In genomic region chr3:53161345-53161819, GRCh38 we compare ENCODE assay signal across 8 cellular contexts. TPM values are rescaled to one million over a fixed set of nuclear protein-coding genes. Genes with fewer than 3 reads are reported as not detected.
DNase-seq lines count a peak whose midpoint lies in the region; ATAC-seq, FAIRE-seq and TF ChIP-seq lines count a peak whose summit lies in the region.

No MANE protein-coding gene starts in this region.

- no peak for TF ChIP-seq EP300 in H1 (IDR thresholded peaks at IDR 0.05; ENCODE audit: borderline replicate concordance in 1 of 2, low read depth in 2 of 2, low read length in 2 of 2)

- H3K36me3 ChIP-seq in SJCRH30 (no peaks in the 10 kb centered on the region), H1 (ENCODE audit: control insufficient read depth in 2 of 4, insufficient read depth in 4 of 4, low read length in 3 of 4) (no peaks in the 10 kb centered on the region)

- peak; percentile 11 for ATAC-seq in HG02759 (IDR thresholded peaks at IDR 0.05; ENCODE audit: unreplicated experiment)

- H3K27ac ChIP-seq in SJCRH30, result no peak overlapping the region
- H3K27ac ChIP-seq in H1 (ENCODE audit: low read depth, low read length), result no peak overlapping the region

- H3K4ac ChIP-seq in H1 (replicated peaks; ENCODE audit: insufficient read length, low read depth, low read length), result no peak overlapping the region

- H4K91ac ChIP-seq in H1 (replicated peaks; ENCODE audit: insufficient read length, low read length), result no peak overlapping the region

- no peak overlapping the region for H3K56ac ChIP-seq in H1 (replicated peaks; ENCODE audit: insufficient read length, low read depth, low read length)

- H3K27me3 ChIP-seq in SJCRH30, result no peaks in the 10 kb centered on the region
- peaks cover 0 to 12% (median 6%) of the 10 kb centered on the region in 4 experiments; a peak in 3 of 7 replicates for H3K27me3 ChIP-seq in H1 (replicated peaks in 1 of 4; ENCODE audit: control insufficient read depth in 3 of 4, extremely low read depth in 1 of 4, insufficient read depth in 3 of 4, low read length in 3 of 4)

- DNase-seq in NCI-H1417 (lab: John Stamatoyannopoulos, UW) (peak in 2 of 3 experiments; percentile 31 to 48), NCI-H1417 treated with DMSO at 0.1 percent for 48 hours (lab: John Stamatoyannopoulos, UW) (no peak), SJCRH30 (peak in 1 of 2 experiments; percentile 32), H1 (ENCODE audit: low read depth in 1 of 2, low spot score in 2 of 2) (no peak), nephron progenitor cell (no peak), NCI-H1694 treated with DMSO at 0.1 percent for 48 hours (lab: John Stamatoyannopoulos, UW) (no peak), NCI-H510A treated with DMSO at 0.1 percent for 48 hours (lab: John Stamatoyannopoulos, UW) (no peak)

- peaks cover 14% of the 10 kb centered on the region for H3K23me2 ChIP-seq in H1 (ENCODE audit: low read depth, low read length)

- no peak overlapping the region for H3K14ac ChIP-seq in H1 (ENCODE audit: insufficient read length)

- 0 out of 2 replicates have a peak overlapping the region, but pooled peaks have one; percentile 54 for H2AFZ ChIP-seq in H1 (ENCODE audit: low read length)

- no peak overlapping the region for H2BK12ac ChIP-seq in H1 (ENCODE audit: low read depth, low read length)

- H4K8ac ChIP-seq in H1 (ENCODE audit: extremely low read depth, insufficient read depth, low read length), result no peak overlapping the region

- peaks cover 17% of the 10 kb centered on the region for H3K79me1 ChIP-seq in H1 (ENCODE audit: low read depth, low read length)

- no peak overlapping the region for H2BK120ac ChIP-seq in H1 (replicated peaks; ENCODE audit: low read depth, low read length)

- peaks cover 3 to 10% of the 10 kb centered on the region in 2 experiments for H4K20me1 ChIP-seq in H1 (replicated peaks in 1 of 2; ENCODE audit: control insufficient read depth in 1 of 2, insufficient read depth in 2 of 2, low read length in 2 of 2)

- CTCF ChIA-PET in H1 (lab: Charles Lee; ENCODE audit: partially characterized antibody), result interaction anchor here (0.7 to 4.0 kb wide), 8 partner anchors 12 to 59 kb away, joined by 3 to 30 read pairs (median 6); partner anchors contain the start of gene RFT1

- H3K4me3 Mint-ChIP-seq in nephron progenitor cell, result peak overlapping the region; percentile 84

- peaks cover 15% of the 10 kb centered on the region for H3K27me3 Mint-ChIP-seq in nephron progenitor cell (ENCODE audit: low read depth, poor library complexity)

- no peaks in the 10 kb centered on the region for H3K9me3 Mint-ChIP-seq in nephron progenitor cell

- TF ChIP-seq POLR2A in H1 (IDR thresholded peaks at IDR 0.05; ENCODE audit: control extremely low read depth in 1 of 2, low read depth in 2 of 2, low read length in 2 of 2), result no peak

- no peaks in the 10 kb centered on the region for H3K9me3 ChIP-seq in SJCRH30 (replicated peaks)
- no peaks in the 10 kb centered on the region for H3K9me3 ChIP-seq in H1 (ENCODE audit: insufficient read depth in 2 of 2, low read depth in 1 of 2, low read length in 1 of 2)

- H2BK15ac ChIP-seq in H1 (ENCODE audit: low read length), result 0 out of 2 replicates have a peak overlapping the region, but pooled peaks have one; percentile 72

- H3K18ac ChIP-seq in H1 (ENCODE audit: extremely low read depth, low read length), result peak overlapping the region; percentile 71

- no peak overlapping the region for H2AK5ac ChIP-seq in H1 (ENCODE audit: low read depth, low read length)

- H3K27ac Mint-ChIP-seq in nephron progenitor cell, result no peak overlapping the region

- no peak for TF ChIP-seq CTCF in H1 (IDR thresholded peaks at IDR 0.05; ENCODE audit: control extremely low read depth in 1 of 3, insufficient read depth in 1 of 3, low read depth in 1 of 3, low read length in 3 of 3)
- no peak for TF ChIP-seq CTCF in nephron progenitor cell (IDR thresholded peaks at IDR 0.05)

- FAIRE-seq in H1 (lab: Jason Lieb, UNC), result no peak

- no peak overlapping the region for H4K5ac ChIP-seq in H1 (ENCODE audit: insufficient read length, low read depth, low read length)

- no peak overlapping the region for H3K23ac ChIP-seq in H1 (ENCODE audit: insufficient read length)

- no peak for TF ChIP-seq RAD21 in H1 (IDR thresholded peaks at IDR 0.05 in 1 of 2, conservative IDR thresholded peaks at IDR 0.05 in 1 of 2; ENCODE audit: low read depth in 2 of 2, low read length in 2 of 2)

- no peak overlapping the region for H2BK20ac ChIP-seq in H1 (ENCODE audit: low read length)

- peaks cover 61% of the 10 kb centered on the region for H3K4me1 Mint-ChIP-seq in nephron progenitor cell

- H2BK5ac ChIP-seq in H1 (ENCODE audit: low read depth, low read length), result no peak overlapping the region

- POLR2A ChIA-PET in H1 (lab: Charles Lee; ENCODE audit: partially characterized antibody), result interaction anchor here (1.3 to 7.4 kb wide), 2 partner anchors 9 to 27 kb away, joined by 3 to 56 read pairs; no protein-coding TSS in a partner anchor

- H3K4me1 ChIP-seq in SJCRH30, result peaks cover 8% of the 10 kb centered on the region
- peaks cover 3 to 35% (median 19%) of the 10 kb centered on the region in 4 experiments for H3K4me1 ChIP-seq in H1 (replicated peaks in 1 of 4; ENCODE audit: control insufficient read depth in 3 of 4, insufficient read depth in 4 of 4, low read length in 3 of 4)

- WGBS in H1 (ENCODE audit: extremely low coverage in 1 of 2, insufficient coverage in 1 of 2, insufficient read length in 1 of 2, insufficient replicate concordance in 2 of 2, low coverage in 1 of 2, low lambda C conversion rate in 2 of 2, missing lambda C conversion rate in 1 of 2), 2 experiments, result 0% methylated on average over 10 of the region's 60 CpGs; no CpG with 5 or more reads in 1 of the 2 experiments

- H3K4me3 ChIP-seq in SJCRH30 (peak overlapping the region; percentile 80), H1 (ENCODE audit: extremely low read depth in 1 of 4, insufficient read depth in 2 of 4, low read depth in 3 of 4, low read length in 4 of 4) (peak overlapping the region; percentile 85 to 94 (median 92))

- H3K9ac ChIP-seq in H1 (replicated peaks in 1 of 4; ENCODE audit: extremely low read depth in 1 of 4, low read depth in 3 of 4, low read length in 3 of 4), result peak overlapping the region in 2 of 4 experiments; percentile 45 to 67; a peak in 4 of 7 replicates

- H3K36me3 Mint-ChIP-seq in nephron progenitor cell (ENCODE audit: low read depth), result no peaks in the 10 kb centered on the region

- H3K79me2 ChIP-seq in H1 (ENCODE audit: control insufficient read depth in 1 of 2, insufficient read depth in 2 of 2, low read length in 2 of 2), result peaks cover 0 to 9% of the 10 kb centered on the region in 2 experiments; a peak in 1 of 4 replicates

- peak overlapping the region; percentile 87 to 93 for H3K4me2 ChIP-seq in H1 (ENCODE audit: insufficient read depth in 1 of 2, low read depth in 2 of 2, low read length in 2 of 2)

TF ChIP-seq in H1, 55 proteins besides CTCF, POLR2A, EP300 and RAD21:
- TF ChIP-seq SIN3A (conservative IDR thresholded peaks at IDR 0.05 in 1 of 2, IDR thresholded peaks at IDR 0.05 in 1 of 2; ENCODE audit: low read depth in 1 of 2, low read length in 2 of 2) (0 out of 4 replicates have a peak, but pooled peaks of 1 of the 2 experiments have one; percentile 62), TEAD4 (IDR thresholded peaks at IDR 0.05; ENCODE audit: low read depth, low read length) (no peak), PHF8 (conservative IDR thresholded peaks at IDR 0.05; ENCODE audit: low read depth, low read length) (peak; percentile 12), E2F6 (IDR thresholded peaks at IDR 0.05) (0 out of 2 replicates have a peak, but pooled peaks have one; percentile 19), EGR1 (IDR thresholded peaks at IDR 0.05; ENCODE audit: borderline replicate concordance, low read depth, low read length) (no peak), CREB1 (IDR thresholded peaks at IDR 0.05) (no peak), USF2 (IDR thresholded peaks at IDR 0.05; ENCODE audit: low read length) (no peak), TBP (IDR thresholded peaks at IDR 0.05; ENCODE audit: low read depth, low read length) (no peak), KDM4A (IDR thresholded peaks at IDR 0.05; ENCODE audit: low read depth, low read length, severe bottlenecking) (peak; percentile 66)
TF ChIP-seq in H1: peak in this region for 4.

RNA-seq across cellular contexts. Expression of gene PRKCD, which starts 0.4 kb away (rescaled TPM):
- total RNA-seq in SJCRH30 (2014; rRNA removed; shearing (Covaris generic)), result 4.1 and 4.6 TPM in 2 replicates
- total RNA-seq in H1 (2021; fragmentation: NEBNext Ultra II Directional; extraction: Animal tissue kit (Norgen Biotek cat#: 25700)), result 22.2 and 22.6 TPM in 2 replicates
- polyA plus RNA-seq in H1 (2011; rRNA removed), result 23.9 and 27.0 TPM in 2 replicates
- polyA plus RNA-seq in H1 (2011; cell fraction: cytosol; rRNA removed), result 30.9 TPM
- 34.6 TPM for polyA plus RNA-seq in H1 (2011; cell fraction: nucleus; rRNA removed)
- 18.6 to 28.0 TPM (median 26.1 TPM) in 4 replicates for polyA plus RNA-seq in H1 (2012, experiment 1 of 2)
- 15.9 TPM for polyA plus RNA-seq in H1 (2012, experiment 2 of 2)
- polyA plus RNA-seq in H1 (2013, experiment 1 of 2), result 14.0 TPM
- 14.8 TPM for polyA plus RNA-seq in H1 (2013, experiment 2 of 2)
- 26.9 and 27.6 TPM in 2 replicates for polyA minus RNA-seq in H1 (2011; rRNA and poly(A)+ RNA removed)
- polyA minus RNA-seq in H1 (2011; cell fraction: cytosol; rRNA and poly(A)+ RNA removed), result 15.3 TPM
- polyA minus RNA-seq in H1 (2011; cell fraction: nucleus; rRNA and poly(A)+ RNA removed), result 13.2 TPM

RNA-seq across cellular contexts. Expression of gene RFT1, which starts 31.1 kb away (rescaled TPM):
- total RNA-seq in SJCRH30 (2014; rRNA removed; shearing (Covaris generic)), result 20.6 and 22.0 TPM in 2 replicates
- total RNA-seq in H1 (2021; fragmentation: NEBNext Ultra II Directional; extraction: Animal tissue kit (Norgen Biotek cat#: 25700)), result 24.4 and 27.7 TPM in 2 replicates
- 35.1 and 42.4 TPM in 2 replicates for polyA plus RNA-seq in H1 (2011; rRNA removed)
- polyA plus RNA-seq in H1 (2011; cell fraction: cytosol; rRNA removed), result 27.6 TPM
- 26.7 TPM for polyA plus RNA-seq in H1 (2011; cell fraction: nucleus; rRNA removed)
- polyA plus RNA-seq in H1 (2012, experiment 1 of 2), result 18.2 to 28.0 TPM (median 25.3 TPM) in 4 replicates
- 24.2 TPM for polyA plus RNA-seq in H1 (2012, experiment 2 of 2)
- 19.1 TPM for polyA plus RNA-seq in H1 (2013, experiment 1 of 2)
- polyA plus RNA-seq in H1 (2013, experiment 2 of 2), result 22.3 TPM
- 63.8 TPM in 2 replicates for polyA minus RNA-seq in H1 (2011; rRNA and poly(A)+ RNA removed)
- polyA minus RNA-seq in H1 (2011; cell fraction: cytosol; rRNA and poly(A)+ RNA removed), result 16.7 TPM
- 22.6 TPM for polyA minus RNA-seq in H1 (2011; cell fraction: nucleus; rRNA and poly(A)+ RNA removed)

Comparison
In these comparisons a context has a peak if more than half of its experiments do, and no peak if none do; other contexts are left out.
1. DNase-seq: peak in NCI-H1417 (2 of 3); none in NCI-H1417 treated with DMSO at 0.1 percent for 48 hours (single experiment), H1 (0 of 2), nephron progenitor cell (single experiment), NCI-H1694 treated with DMSO at 0.1 percent for 48 hours (single experiment) and NCI-H510A treated with DMSO at 0.1 percent for 48 hours (single experiment).